8 cellular contexts compared by ENCODE assay signal in the genomic region with DNA sequence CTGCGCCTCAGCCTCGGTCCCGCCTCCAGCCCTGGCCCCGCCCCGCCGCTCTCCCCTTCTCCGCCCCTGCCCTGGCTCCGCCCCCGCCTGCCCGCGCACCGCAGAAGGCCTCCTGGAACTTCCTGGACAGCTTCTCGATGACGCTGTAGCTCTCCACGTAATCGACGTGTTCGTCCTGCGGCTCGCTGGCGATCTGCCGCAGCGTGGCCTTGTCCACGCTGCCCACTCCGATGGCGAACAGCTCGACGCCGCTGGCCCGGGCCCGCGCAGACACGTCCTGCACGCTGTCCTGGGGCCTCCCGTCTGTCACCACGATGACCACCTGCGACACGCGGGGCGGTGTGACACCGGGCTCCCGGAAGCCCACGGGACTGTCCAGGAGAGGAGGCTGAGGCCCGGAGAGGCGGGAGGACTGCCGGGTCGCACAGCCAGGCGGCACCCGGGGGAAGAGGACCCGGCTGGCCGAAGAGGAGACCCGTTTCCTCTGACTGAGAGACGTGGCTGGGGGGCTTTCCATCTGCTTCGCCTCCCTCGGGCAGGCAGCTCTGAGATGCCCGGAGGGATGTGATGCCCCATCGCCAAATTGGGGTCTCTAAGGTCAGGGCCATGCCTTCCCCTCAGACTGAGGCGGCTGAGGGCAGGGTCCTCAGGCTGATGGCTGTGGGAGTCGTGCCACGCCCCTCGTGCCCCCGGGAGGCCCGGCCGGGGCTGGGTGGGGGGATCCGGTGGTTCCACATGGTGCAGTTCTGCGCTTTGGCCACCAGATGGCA. TPM values are rescaled to one million over a fixed set of nuclear protein-coding genes. Genes with fewer than 3 reads are reported as not detected.
DNase-seq lines count a peak whose midpoint lies in the region; ATAC-seq and TF ChIP-seq lines count a peak whose summit lies in the region.

No MANE protein-coding gene starts in this region.

- no peaks in the 10 kb centered on the region for H3K27me3 ChIP-seq in lower lobe of right lung (ENCODE audit: low read depth)

- POLR2A ChIA-PET in AG04449 (lab: Yijun Ruan, JAX): interaction anchor here (0.8 to 1.3 kb wide), 4 partner anchors 9 to 61 kb away, joined by 4 to 13 read pairs (median 4); no protein-coding TSS in a partner anchor

- peaks cover 11% of the 10 kb centered on the region for H3K4me1 ChIP-seq in lower lobe of right lung

- H3K27ac ChIP-seq in lower lobe of right lung: peak overlapping the region; percentile 98

- CTCF ChIA-PET in AG04449 (lab: Yijun Ruan, JAX): interaction anchor here (0.6 to 19.4 kb wide), 34 partner anchors 11 to 1489 kb away, joined by 3 to 943 read pairs (median 6); a partner anchor contains a TSS

- no peaks in the 10 kb centered on the region for H3K36me3 ChIP-seq in lower lobe of right lung

- TF ChIP-seq CTCF in AG04449 (IDR thresholded peaks at IDR 0.05; ENCODE audit: insufficient read depth, low read length, missing control alignments): peak; percentile 86
- peak; percentile 98 for TF ChIP-seq CTCF in lower lobe of right lung (IDR thresholded peaks at IDR 0.05)

- H3K4me3 ChIP-seq in AG04449 (ENCODE audit: low read depth, low read length) (peak overlapping the region; percentile 69), lower lobe of right lung (peak overlapping the region; percentile 63)

- intact Hi-C loops in lower lobe of right lung (cut with DNase I): no loop called here

- peak; percentile 86 for DNase-seq in AG04449 (ENCODE audit: low read depth, low spot score)
- peak; percentile 51 for DNase-seq in NCI-H510A (lab: John Stamatoyannopoulos, UW)
- peak; percentile 78 to 79 for DNase-seq in activated CD4-positive, alpha-beta T cell treated with anti-CD3 and anti-CD28 coated beads, Interleukin-2, amount 50 U/mL, for 4 hours
- peak; percentile 91 to 98 for DNase-seq in dermis microvascular lymphatic vessel endothelial cell (ENCODE audit: low read depth in 2 of 2)
- peak; percentile 85 for DNase-seq in lower lobe of right lung
- DNase-seq in stimulated activated CD4-positive, alpha-beta T cell treated with anti-CD3 and anti-CD28 coated beads, TNF-alpha, amount 100 ng/mL, for 24 hours (ENCODE audit: low read depth in 3 of 3): peak; percentile 75 to 79 (median 78)

- H3K9me3 ChIP-seq in lower lobe of right lung: peaks cover 7% of the 10 kb centered on the region

- ATAC-seq in GM18868 (IDR thresholded peaks at IDR 0.05; ENCODE audit: unreplicated experiment) (peak; percentile 63), HG03108 (IDR thresholded peaks at IDR 0.05; ENCODE audit: unreplicated experiment) (peak; percentile 48), lower lobe of right lung (peak; percentile 92 to 94)

RNA-seq across cellular contexts. Expression of a gene that starts 4.6 kb away (rescaled TPM):
- total RNA-seq in dermis microvascular lymphatic vessel endothelial cell: under 0.01 TPM in 1 of 2 replicates, not detected in the other
- not detected for total RNA-seq in lower lobe of right lung

RNA-seq across cellular contexts. Expression of a gene that starts 38.8 kb away (rescaled TPM):
- total RNA-seq in dermis microvascular lymphatic vessel endothelial cell (28.6 and 69.4 TPM in 2 replicates), lower lobe of right lung (544 TPM)

Comparison
In these comparisons a context has a peak if more than half of its experiments do, and no peak if none do; other contexts are left out.
1. Peak in every context shown above with its lines: DNase-seq, ATAC-seq, H3K4me3 ChIP-seq and H3K27ac ChIP-seq.